Comparison of ENCODE assay signal across 37 cellular contexts in genomic region chr1:2812136-2812535, GRCh38.
"Had no signal": no experiment of that assay in that cellular context is flagged by ENCODE, and none has a peak within 500 bp of the region (broad histone marks: within the 10 kb centered on the region; RNA-seq: fewer than 3 reads in every experiment).

No MANE protein-coding gene starts in this region.

- H3K9me3 ChIP-seq: adrenal gland, body of pancreas had no signal

- H3K9me3 Mint-ChIP-seq: activated B cell treated with CpG ODN at 0.5 μM for 24 hours; activated CD4-positive, alpha-beta memory T cell treated with anti-CD3 and anti-CD28 coated beads for 36 hours; activated CD4-positive, alpha-beta T cell treated with anti-CD3 and anti-CD28 coated beads, Interleukin-2, amount 10 ng/mL, durations not matched to agents 24 days and 14 days; activated CD8-positive, alpha-beta T cell treated with anti-CD3 and anti-CD28 coated beads for 36 hours; activated naive CD4-positive, alpha-beta T cell treated with anti-CD3 and anti-CD28 coated beads for 36 hours; activated naive CD4-positive, alpha-beta T cell treated with anti-CD3 and anti-CD28 coated beads, Interleukin-2, amount 50 U/mL, for 72 hours; activated naive CD8-positive, alpha-beta T cell treated with anti-CD3 and anti-CD28 coated beads for 36 hours; activated T-cell treated with anti-CD3 and anti-CD28 coated beads, Interleukin-2, amount 50 U/mL, for 4 hours; activated T-cell treated with anti-CD3 and anti-CD28 coated beads, Interleukin-2, amount 50 U/mL, for 72 hours; activated T-helper 17 cell treated with anti-CD3 and anti-CD28 coated beads, Interleukin-2, amount 50 U/mL, for 72 hours; T-helper 2 cell treated with Interferon-gamma antibody and Interleukin-4, amounts not matched to agents 5 μg/mL and 100 μg/mL, for 36 hours had no signal

- DNase-seq: activated B cell treated with CpG ODN at 0.5 μM for 24 hours; activated CD4-positive, alpha-beta memory T cell treated with anti-CD3 and anti-CD28 coated beads for 36 hours; activated CD4-positive, alpha-beta T cell treated with anti-CD3 and anti-CD28 coated beads for 4 hours; activated CD4-positive, alpha-beta T cell treated with anti-CD3 and anti-CD28 coated beads, Interleukin-2, amount 10 ng/mL, durations not matched to agents 24 days and 14 days; activated CD4-positive, alpha-beta T cell treated with anti-CD3 and anti-CD28 coated beads, Interleukin-2, amount 50 U/mL, for 1 hour; activated CD4-positive, alpha-beta T cell treated with anti-CD3 and anti-CD28 coated beads, Interleukin-2, amount 50 U/mL, for 4 hours; activated CD4-positive, CD25-positive, alpha-beta regulatory T cell treated with anti-CD3 and anti-CD28 coated beads, Interleukin-2, amount 50 U/mL, for 72 hours; activated CD8-positive, alpha-beta memory T cell treated with anti-CD3 and anti-CD28 coated beads, Interleukin-2, amount 50 U/mL, for 4 hours; activated CD8-positive, alpha-beta T cell treated with anti-CD3 and anti-CD28 coated beads for 36 hours; activated effector memory CD4-positive, alpha-beta T cell treated with anti-CD3 and anti-CD28 coated beads, Interleukin-2, amount 50 U/mL, for 16 hours; activated gamma-delta T cell treated with Interleukin-2 at 50 U/mL for 16 hours; activated naive CD4-positive, alpha-beta T cell; activated naive CD4-positive, alpha-beta T cell treated with anti-CD3 and anti-CD28 coated beads for 36 hours; activated naive CD4-positive, alpha-beta T cell treated with anti-CD3 and anti-CD28 coated beads, Interleukin-2, amount 50 U/mL, for 16 hours; activated naive CD8-positive, alpha-beta T cell treated with anti-CD3 and anti-CD28 coated beads for 36 hours; activated T-cell treated with anti-CD3 and anti-CD28 coated beads for 4 hours; activated T-cell treated with anti-CD3 and anti-CD28 coated beads, Interleukin-2, amount 50 U/mL, for 1 hour; activated T-cell treated with anti-CD3 and anti-CD28 coated beads, Interleukin-2, amount 50 U/mL, for 4 hours; activated T-cell treated with anti-CD3 and anti-CD28 coated beads, Interleukin-2, amount 50 U/mL, for 72 hours; adrenal gland; amniotic stem cell; aorta; body of pancreas; brain microvascular endothelial cell; central memory CD4-positive, alpha-beta T cell; T-helper 1 cell; T-helper 2 cell; T-helper 9 cell had no signal

- H3K4me3 ChIP-seq: adrenal gland, body of pancreas, breast epithelium had no signal

- H3K4me3 Mint-ChIP-seq: activated B cell treated with CpG ODN at 0.5 μM for 24 hours; activated CD4-positive, alpha-beta memory T cell treated with anti-CD3 and anti-CD28 coated beads for 36 hours; activated CD4-positive, alpha-beta T cell treated with anti-CD3 and anti-CD28 coated beads, Interleukin-2, amount 10 ng/mL, durations not matched to agents 24 days and 14 days; activated CD8-positive, alpha-beta T cell treated with anti-CD3 and anti-CD28 coated beads for 36 hours; activated naive CD4-positive, alpha-beta T cell treated with anti-CD3 and anti-CD28 coated beads for 36 hours; activated naive CD8-positive, alpha-beta T cell treated with anti-CD3 and anti-CD28 coated beads for 36 hours; activated T-cell treated with anti-CD3 and anti-CD28 coated beads, Interleukin-2, amount 50 U/mL, for 4 hours; activated T-cell treated with anti-CD3 and anti-CD28 coated beads, Interleukin-2, amount 50 U/mL, for 72 hours; activated T-helper 1 cell treated with anti-CD3 and anti-CD28 coated beads, Interleukin-12 subunit alpha, Interleukin-12 subunit beta, Interleukin-2, Interleukin-4 antibody, amounts not matched to agents 30 ng/mL and 10 ng/mL and 1 ng/mL, durations not matched to agents 14 hours and 24 hours and 36 hours; activated T-helper 17 cell treated with anti-CD3 and anti-CD28 coated beads, Interleukin-2, amount 50 U/mL, for 72 hours; T-helper 1 cell treated with Interleukin-12 subunit alpha and Interleukin-12 subunit beta and Interleukin-4 antibody, amounts not matched to agents 30 μg/mL and 1 μg/mL, for 36 hours; T-helper 2 cell treated with Interferon-gamma antibody and Interleukin-4, amounts not matched to agents 5 μg/mL and 100 μg/mL, for 36 hours had no signal

- H3K27ac ChIP-seq: adrenal gland, body of pancreas, brain microvascular endothelial cell, breast epithelium, VCaP had no signal

- H3K27me3 ChIP-seq: body of pancreas, brain microvascular endothelial cell had no signal

- H3K4me1 ChIP-seq: adrenal gland, body of pancreas, breast epithelium had no signal

- H3K36me3 Mint-ChIP-seq: activated CD4-positive, alpha-beta memory T cell treated with anti-CD3 and anti-CD28 coated beads for 36 hours; activated naive CD4-positive, alpha-beta T cell treated with anti-CD3 and anti-CD28 coated beads, Interleukin-2, amount 50 U/mL, for 72 hours; activated naive CD8-positive, alpha-beta T cell treated with anti-CD3 and anti-CD28 coated beads for 36 hours had no signal

- H3K27ac Mint-ChIP-seq: activated B cell treated with CpG ODN at 0.5 μM for 24 hours; activated CD4-positive, alpha-beta memory T cell treated with anti-CD3 and anti-CD28 coated beads for 36 hours; activated CD4-positive, alpha-beta T cell treated with anti-CD3 and anti-CD28 coated beads, Interleukin-2, amount 10 ng/mL, durations not matched to agents 24 days and 14 days; activated CD8-positive, alpha-beta T cell treated with anti-CD3 and anti-CD28 coated beads for 36 hours; activated naive CD4-positive, alpha-beta T cell treated with anti-CD3 and anti-CD28 coated beads for 36 hours; activated naive CD4-positive, alpha-beta T cell treated with anti-CD3 and anti-CD28 coated beads, Interleukin-2, amount 50 U/mL, for 72 hours; activated naive CD8-positive, alpha-beta T cell treated with anti-CD3 and anti-CD28 coated beads for 36 hours; activated T-cell treated with anti-CD3 and anti-CD28 coated beads, Interleukin-2, amount 50 U/mL, for 72 hours; activated T-helper 1 cell treated with anti-CD3 and anti-CD28 coated beads, Interleukin-12 subunit alpha, Interleukin-12 subunit beta, Interleukin-2, Interleukin-4 antibody, amounts not matched to agents 30 ng/mL and 10 ng/mL and 1 ng/mL, durations not matched to agents 14 hours and 24 hours and 36 hours; activated T-helper 17 cell treated with anti-CD3 and anti-CD28 coated beads, Interleukin-2, amount 50 U/mL, for 72 hours; T-helper 1 cell treated with Interleukin-12 subunit alpha and Interleukin-12 subunit beta and Interleukin-4 antibody, amounts not matched to agents 30 μg/mL and 1 μg/mL, for 36 hours; T-helper 2 cell treated with Interferon-gamma antibody and Interleukin-4, amounts not matched to agents 5 μg/mL and 100 μg/mL, for 36 hours had no signal

- FAIRE-seq: astrocyte, TTC549 had no signal

- H3K27me3 Mint-ChIP-seq: activated B cell treated with CpG ODN at 0.5 μM for 24 hours; activated CD4-positive, alpha-beta T cell treated with anti-CD3 and anti-CD28 coated beads, Interleukin-2, amount 10 ng/mL, durations not matched to agents 24 days and 14 days; activated naive CD8-positive, alpha-beta T cell treated with anti-CD3 and anti-CD28 coated beads for 36 hours had no signal

- ATAC-seq: activated CD8-positive, alpha-beta T cell treated with anti-CD3 and anti-CD28 coated beads for 36 hours; activated naive CD4-positive, alpha-beta T cell treated with anti-CD3 and anti-CD28 coated beads, Interleukin-2, amount 50 U/mL, for 72 hours; activated T-cell treated with anti-CD3 and anti-CD28 coated beads, Interleukin-2, amount 50 U/mL, for 4 hours; activated T-cell treated with anti-CD3 and anti-CD28 coated beads, Interleukin-2, amount 50 U/mL, for 72 hours; activated T-helper 17 cell treated with anti-CD3 and anti-CD28 coated beads, Interleukin-2, amount 50 U/mL, for 72 hours; body of pancreas had no signal

- H3K4me1 Mint-ChIP-seq: activated B cell treated with CpG ODN at 0.5 μM for 24 hours; activated CD4-positive, alpha-beta T cell treated with anti-CD3 and anti-CD28 coated beads, Interleukin-2, amount 10 ng/mL, durations not matched to agents 24 days and 14 days; activated naive CD8-positive, alpha-beta T cell treated with anti-CD3 and anti-CD28 coated beads for 36 hours; activated T-helper 17 cell treated with anti-CD3 and anti-CD28 coated beads, Interleukin-2, amount 50 U/mL, for 72 hours had no signal

- H3K36me3 ChIP-seq: adrenal gland, brain microvascular endothelial cell, breast epithelium had no signal
